8 cellular contexts compared by ENCODE assay signal in genomic region chr19:18097217-18097992, GRCh38. TPM values are rescaled to one million over a fixed set of nuclear protein-coding genes. Genes with fewer than 3 reads are reported as not detected.
DNase-seq lines count a peak whose midpoint lies in the region; ATAC-seq and TF ChIP-seq lines count a peak whose summit lies in the region.

MAST3 (plus strand) TSS chr19:18097778; CDS start chr19:18097793, 15 bp downstream.

- H3K36me3 Mint-ChIP-seq in activated T-helper 1 cell treated with anti-CD3 and anti-CD28 coated beads, Interleukin-12 subunit alpha, Interleukin-12 subunit beta, Interleukin-2, Interleukin-4 antibody, amounts not matched to agents 30 ng/mL and 10 ng/mL and 1 ng/mL, durations not matched to agents 14 hours and 24 hours and 36 hours (ENCODE audit: low read depth), result peaks cover 3% of the 10 kb centered on the region
- no peaks in the 10 kb centered on the region for H3K36me3 Mint-ChIP-seq in natural killer cell

- ATAC-seq in GM19025 (IDR thresholded peaks at IDR 0.05; ENCODE audit: low read depth, unreplicated experiment) (peak; percentile 77), HG03520 (IDR thresholded peaks at IDR 0.05; ENCODE audit: unreplicated experiment) (peak; percentile 54), natural killer cell (peak; percentile 97 to 100 (median 98))

- H3K4me3 ChIP-seq in AG09309 (ENCODE audit: control insufficient read depth, low read depth, low read length), result peak within 1 kb of the TSS; percentile 43

- H3K9me3 Mint-ChIP-seq in activated T-helper 1 cell treated with anti-CD3 and anti-CD28 coated beads, Interleukin-12 subunit alpha, Interleukin-12 subunit beta, Interleukin-2, Interleukin-4 antibody, amounts not matched to agents 30 ng/mL and 10 ng/mL and 1 ng/mL, durations not matched to agents 14 hours and 24 hours and 36 hours, result no peaks in the 10 kb centered on the region
- no peaks in the 10 kb centered on the region for H3K9me3 Mint-ChIP-seq in natural killer cell

- DNase-seq in AG09309 (ENCODE audit: low read depth), result no peak
- DNase-seq in RKO (ENCODE audit: low spot score), result peak; percentile 89
- DNase-seq in activated T-helper 1 cell treated with anti-CD3 and anti-CD28 coated beads, Interleukin-12 subunit alpha, Interleukin-12 subunit beta, Interleukin-2, Interleukin-4 antibody, amounts not matched to agents 30 ng/mL and 10 ng/mL and 1 ng/mL, durations not matched to agents 14 hours and 24 hours and 36 hours (ENCODE audit: low spot score), result peak; percentile 91
- peak; percentile 60 for DNase-seq in fibroblast of peridontal ligament (ENCODE audit: extremely low read depth)
- DNase-seq in natural killer cell, result peak; percentile 92
- DNase-seq in stimulated activated naive CD4-positive, alpha-beta T cell treated with Interleukin-2 at 50 U/mL for 16 hours (lab: John Stamatoyannopoulos, UW), result peak; percentile 85

- TF ChIP-seq CTCF in AG09309 (IDR thresholded peaks at IDR 0.05; ENCODE audit: control insufficient read depth, insufficient read depth, low read depth, low read length, missing control alignments) (no peak), natural killer cell (IDR thresholded peaks at IDR 0.05) (no peak)

- no peak within 1 kb of the TSS for H3K27ac Mint-ChIP-seq in activated T-helper 1 cell treated with anti-CD3 and anti-CD28 coated beads, Interleukin-12 subunit alpha, Interleukin-12 subunit beta, Interleukin-2, Interleukin-4 antibody, amounts not matched to agents 30 ng/mL and 10 ng/mL and 1 ng/mL, durations not matched to agents 14 hours and 24 hours and 36 hours
- peak within 1 kb of the TSS; percentile 16 to 87 for H3K27ac Mint-ChIP-seq in natural killer cell

- H3K4me1 Mint-ChIP-seq in activated T-helper 1 cell treated with anti-CD3 and anti-CD28 coated beads, Interleukin-12 subunit alpha, Interleukin-12 subunit beta, Interleukin-2, Interleukin-4 antibody, amounts not matched to agents 30 ng/mL and 10 ng/mL and 1 ng/mL, durations not matched to agents 14 hours and 24 hours and 36 hours (ENCODE audit: low read depth), result peaks cover 36% of the 10 kb centered on the region
- H3K4me1 Mint-ChIP-seq in natural killer cell, result peaks cover 18 to 24% of the 10 kb centered on the region in 2 donors

- intact Hi-C loops in activated T-helper 1 cell treated with anti-CD3 and anti-CD28 coated beads, Interleukin-12 subunit alpha, Interleukin-12 subunit beta, Interleukin-2, Interleukin-4 antibody, amounts not matched to agents 30 ng/mL and 10 ng/mL and 1 ng/mL, durations not matched to agents 14 hours and 24 hours and 36 hours (cut with micrococcal nuclease), result loop anchor here (1.0 kb wide), 1 partner anchor 22 kb away; no protein-coding TSS in a partner anchor
- intact Hi-C loops in natural killer cell (cut with micrococcal nuclease), result no loop called here

- H3K27me3 Mint-ChIP-seq in activated T-helper 1 cell treated with anti-CD3 and anti-CD28 coated beads, Interleukin-12 subunit alpha, Interleukin-12 subunit beta, Interleukin-2, Interleukin-4 antibody, amounts not matched to agents 30 ng/mL and 10 ng/mL and 1 ng/mL, durations not matched to agents 14 hours and 24 hours and 36 hours (ENCODE audit: insufficient read depth), result peaks cover 6% of the 10 kb centered on the region
- H3K27me3 Mint-ChIP-seq in natural killer cell (ENCODE audit: low read depth in 2 of 2), result no peaks in the 10 kb centered on the region

- H3K4me3 Mint-ChIP-seq in activated T-helper 1 cell treated with anti-CD3 and anti-CD28 coated beads, Interleukin-12 subunit alpha, Interleukin-12 subunit beta, Interleukin-2, Interleukin-4 antibody, amounts not matched to agents 30 ng/mL and 10 ng/mL and 1 ng/mL, durations not matched to agents 14 hours and 24 hours and 36 hours, result peak within 1 kb of the TSS; percentile 85
- H3K4me3 Mint-ChIP-seq in natural killer cell, result peak within 1 kb of the TSS; percentile 85

RNA-seq across cellular contexts. Expression of gene MAST3, which starts in this region (rescaled TPM):
- 16.5 and 17.6 TPM in 2 replicates for total RNA-seq in activated T-helper 1 cell treated with anti-CD3 and anti-CD28 coated beads, Interleukin-12 subunit alpha, Interleukin-12 subunit beta, Interleukin-2, Interleukin-4 antibody, amounts not matched to agents 30 ng/mL and 10 ng/mL and 1 ng/mL, durations not matched to agents 14 hours and 24 hours and 36 hours
- 100 to 1,000 TPM in 2 of 3 donors, 10 to 100 TPM in 1; 84.5 to 101 (median 101) TPM for total RNA-seq in natural killer cell
